8 cellular contexts compared by ENCODE assay signal in the genomic region with DNA sequence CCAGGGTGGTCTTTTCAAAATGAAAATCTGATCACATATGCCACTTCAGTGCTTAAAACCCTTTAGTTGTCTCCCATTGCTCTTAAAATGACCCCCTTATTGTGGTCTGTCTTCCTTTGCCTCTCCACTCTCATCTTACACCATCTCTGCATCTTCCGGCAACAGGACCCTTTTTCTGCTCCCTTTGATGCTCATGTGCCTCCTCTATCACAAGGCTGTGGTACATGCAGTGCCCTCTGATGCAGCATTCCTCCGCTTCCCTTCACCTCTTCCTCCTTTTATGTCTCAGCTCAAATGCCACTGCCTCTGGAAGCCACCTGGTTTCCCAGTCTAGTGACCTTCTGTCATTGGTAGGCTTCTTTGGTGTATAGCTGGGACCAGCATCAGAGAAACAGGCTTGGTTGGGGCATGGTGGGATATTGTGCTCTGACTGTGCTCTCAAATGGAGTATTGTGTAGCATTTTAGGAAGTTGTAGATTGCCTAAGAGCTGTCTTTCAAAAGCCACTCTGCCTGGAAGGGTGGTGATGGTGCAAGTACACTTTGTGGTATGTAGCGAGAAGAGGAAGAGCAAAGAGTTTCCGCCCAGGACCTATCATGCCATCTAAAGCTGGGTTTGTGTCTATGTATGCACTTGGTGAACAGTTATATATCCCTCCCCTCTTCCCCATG. TPM values are rescaled to one million over a fixed set of nuclear protein-coding genes. Genes with fewer than 3 reads are reported as not detected.
A peak's percentile ranks its signal among the peaks of the same experiment; 100 is the strongest.
DNase-seq lines count a peak whose midpoint lies in the region; ATAC-seq lines count a peak whose summit lies in the region.

No MANE protein-coding gene starts in this region.

- no peaks in the 10 kb centered on the region for H3K9me3 Mint-ChIP-seq in activated CD8-positive, alpha-beta memory T cell treated with anti-CD3 and anti-CD28 coated beads, Interleukin-2, amount 10 ng/mL, durations not matched to agents 7 days and 5 days (ENCODE audit: low read depth)
- no peaks in the 10 kb centered on the region for H3K9me3 Mint-ChIP-seq in stimulated activated naive CD8-positive, alpha-beta T cell treated with anti-CD3 and anti-CD28 coated beads, Interleukin-15, Interleukin-2, amounts not matched to agents 100 ng/mL and 50 ng/mL, for 24 hours

- intact Hi-C loops in left ventricle myocardium superior (cut with micrococcal nuclease) = no loop called here

- peak; percentile 71 for DNase-seq in activated CD8-positive, alpha-beta memory T cell treated with anti-CD3 and anti-CD28 coated beads, Interleukin-2, amount 10 ng/mL, durations not matched to agents 7 days and 5 days
- no peak for DNase-seq in activated CD8-positive, alpha-beta memory T cell treated with anti-CD3 and anti-CD28 coated beads for 24 hours
- DNase-seq in SKM-1 treated with dmso at 0.1 percent for 144 hours (lab: John Stamatoyannopoulos, UW; ENCODE audit: unreplicated experiment) = peak; percentile 100
- no peak for DNase-seq in left ventricle myocardium superior
- no peak for DNase-seq in cerebellum (ENCODE audit: low spot score)
- no peak for DNase-seq in ureter (ENCODE audit: low spot score)
- DNase-seq in NCI-H510A (lab: John Stamatoyannopoulos, UW) = no peak

- H3K36me3 Mint-ChIP-seq in activated CD8-positive, alpha-beta memory T cell treated with anti-CD3 and anti-CD28 coated beads, Interleukin-2, amount 10 ng/mL, durations not matched to agents 7 days and 5 days = peaks cover 5% of the 10 kb centered on the region
- no peaks in the 10 kb centered on the region for H3K36me3 Mint-ChIP-seq in stimulated activated naive CD8-positive, alpha-beta T cell treated with anti-CD3 and anti-CD28 coated beads, Interleukin-15, Interleukin-2, amounts not matched to agents 100 ng/mL and 50 ng/mL, for 24 hours (ENCODE audit: low read depth)

- H3K27ac Mint-ChIP-seq in activated CD8-positive, alpha-beta memory T cell treated with anti-CD3 and anti-CD28 coated beads, Interleukin-2, amount 10 ng/mL, durations not matched to agents 7 days and 5 days = peak overlapping the region; percentile 95
- peak overlapping the region; percentile 64 for H3K27ac Mint-ChIP-seq in stimulated activated naive CD8-positive, alpha-beta T cell treated with anti-CD3 and anti-CD28 coated beads, Interleukin-15, Interleukin-2, amounts not matched to agents 100 ng/mL and 50 ng/mL, for 24 hours

- ATAC-seq in activated CD8-positive, alpha-beta memory T cell treated with anti-CD3 and anti-CD28 coated beads, Interleukin-2, amount 10 ng/mL, durations not matched to agents 7 days and 5 days = peak; percentile 44
- peak; percentile 66 for ATAC-seq in left ventricle myocardium superior

- CTCF ChIA-PET in activated CD8-positive, alpha-beta memory T cell treated with anti-CD3 and anti-CD28 coated beads, Interleukin-2, amount 10 ng/mL, durations not matched to agents 7 days and 5 days (lab: Charles Lee) = interaction anchor here (1.0 to 5.5 kb wide), 14 partner anchors 10 to 90 kb away, joined by 3 to 46 read pairs (median 6); a partner anchor contains a TSS

- no peaks in the 10 kb centered on the region for H3K27me3 Mint-ChIP-seq in activated CD8-positive, alpha-beta memory T cell treated with anti-CD3 and anti-CD28 coated beads, Interleukin-2, amount 10 ng/mL, durations not matched to agents 7 days and 5 days
- no peaks in the 10 kb centered on the region for H3K27me3 Mint-ChIP-seq in stimulated activated naive CD8-positive, alpha-beta T cell treated with anti-CD3 and anti-CD28 coated beads, Interleukin-15, Interleukin-2, amounts not matched to agents 100 ng/mL and 50 ng/mL, for 24 hours

- H3K4me1 Mint-ChIP-seq in activated CD8-positive, alpha-beta memory T cell treated with anti-CD3 and anti-CD28 coated beads, Interleukin-2, amount 10 ng/mL, durations not matched to agents 7 days and 5 days = peaks cover 79% of the 10 kb centered on the region
- H3K4me1 Mint-ChIP-seq in stimulated activated naive CD8-positive, alpha-beta T cell treated with anti-CD3 and anti-CD28 coated beads, Interleukin-15, Interleukin-2, amounts not matched to agents 100 ng/mL and 50 ng/mL, for 24 hours (ENCODE audit: low read depth) = peaks cover 83% of the 10 kb centered on the region

- H3K4me3 Mint-ChIP-seq in activated CD8-positive, alpha-beta memory T cell treated with anti-CD3 and anti-CD28 coated beads, Interleukin-2, amount 10 ng/mL, durations not matched to agents 7 days and 5 days = peak overlapping the region; percentile 18
- H3K4me3 Mint-ChIP-seq in stimulated activated naive CD8-positive, alpha-beta T cell treated with anti-CD3 and anti-CD28 coated beads, Interleukin-15, Interleukin-2, amounts not matched to agents 100 ng/mL and 50 ng/mL, for 24 hours = peak overlapping the region; percentile 22

RNA-seq across cellular contexts. Expression of a gene that starts 28.1 kb away (rescaled TPM):
- total RNA-seq in activated CD8-positive, alpha-beta memory T cell treated with anti-CD3 and anti-CD28 coated beads, Interleukin-2, amount 10 ng/mL, durations not matched to agents 7 days and 5 days = 10 to 100 TPM; 12.6 to 38.9 TPM
- total RNA-seq in left ventricle myocardium superior (34.9 TPM), cerebellum (35.5 TPM), ureter (46.9 TPM)

Comparison
In these comparisons a context has a peak if more than half of its experiments do, and no peak if none do; other contexts are left out.
1. DNase-seq: peak in activated CD8-positive, alpha-beta memory T cell treated with anti-CD3 and anti-CD28 coated beads, Interleukin-2, amount 10 ng/mL, durations not matched to agents 7 days and 5 days (single experiment) and SKM-1 treated with dmso at 0.1 percent for 144 hours (single experiment); none in activated CD8-positive, alpha-beta memory T cell treated with anti-CD3 and anti-CD28 coated beads for 24 hours (single experiment), left ventricle myocardium superior (single experiment), cerebellum (single experiment), ureter (single experiment) and NCI-H510A (single experiment).